In genomic region chr15:84947947-84948830, GRCh38 we compare ENCODE assay signal across 14 cellular contexts. TPM values are rescaled to one million over a fixed set of nuclear protein-coding genes. Genes with fewer than 3 reads are reported as not detected.
DNase-seq lines count a peak whose midpoint lies in the region; ATAC-seq and TF ChIP-seq lines count a peak whose summit lies in the region.
"Had no signal": no experiment of that assay in that cellular context is flagged by ENCODE, and none has a peak within 500 bp of the region (broad histone marks: within the 10 kb centered on the region; RNA-seq: fewer than 3 reads in every experiment).

No MANE protein-coding gene starts in this region.

- no peak overlapping the region for H2AFZ ChIP-seq in HCT116 (ENCODE audit: low read depth, low read length, poor library complexity, severe bottlenecking)

- CTCF ChIA-PET in HCT116 (lab: Charles Lee): interaction anchor here (2.4 kb wide), 1 partner anchor 13 kb away, joined by 5 read pairs; no protein-coding TSS in a partner anchor

- H3K27ac ChIP-seq in HCT116 (ENCODE audit: low read depth, low read length): no peak overlapping the region

- H3K4me1 ChIP-seq in HCT116 (ENCODE audit: control insufficient read depth in 1 of 2, insufficient read depth in 2 of 2, low read length in 2 of 2): peaks cover 0 to 8% of the 10 kb centered on the region in 2 experiments; a peak in 2 of 4 replicates

- TF ChIP-seq RAD21 in HCT116 (IDR thresholded peaks at IDR 0.05; ENCODE audit: low read depth): no peak

- H3K4me3 ChIP-seq in HCT116 (replicated peaks in 1 of 2; ENCODE audit: low read depth in 1 of 2, low read length in 2 of 2) (no peak overlapping the region), astrocyte of the cerebellum (ENCODE audit: low read depth, low read length) (no peak overlapping the region)
- H3K4me3 ChIP-seq: gastrocnemius medialis had no signal

- RAD21 ChIA-PET in HCT116 (lab: Charles Lee; ENCODE audit: low non-redundant PET in 1 of 2, low total read pairs in 2 of 2, uncharacterized antibody in 2 of 2, unreplicated experiment in 2 of 2): interaction anchor here in 1 of 2 experiments (0.5 kb wide), 1 partner anchor 361 kb away, joined by 4 read pairs; no protein-coding TSS in a partner anchor

- H3K79me2 ChIP-seq in HCT116 (ENCODE audit: insufficient read depth, low read length): no peaks in the 10 kb centered on the region

- no peaks in the 10 kb centered on the region for H4K20me1 ChIP-seq in HCT116 (ENCODE audit: insufficient read depth)

- POLR2A ChIA-PET in HCT116 (lab: Charles Lee): no interaction called here

- no peaks in the 10 kb centered on the region for H3K9me2 ChIP-seq in HCT116 (ENCODE audit: insufficient read depth)

- no peak for TF ChIP-seq POLR2A in HCT116 (IDR thresholded peaks at IDR 0.05; ENCODE audit: borderline replicate concordance, extremely low read depth, insufficient read depth, insufficient read length)

- no TSS peak for BruUV-seq in HCT116 (replicated peaks; lab: Mats Ljungman, UMichigan)

- in situ Hi-C loops in astrocyte of the cerebellum (cut with HindIII; ENCODE audit: low sequenced_read_pairs): no loop called here
- in situ Hi-C loops in ACHN (cut with HindIII; ENCODE audit: low pct_ligation_motif_present, low pct_unique_long_range_greater_than_20kb, low sequenced_read_pairs): no loop called here

- DNase-seq in HCT116 (ENCODE audit: low read depth, low spot score): no peak
- peak; percentile 94 for DNase-seq in astrocyte of the cerebellum (ENCODE audit: low read depth)
- peak; percentile 51 for DNase-seq in left cardiac atrium
- DNase-seq in stromal cell of bone marrow (ENCODE audit: low read depth): peak; percentile 99
- DNase-seq in activated CD4-positive, alpha-beta T cell treated with anti-CD3 and anti-CD28 coated beads, Interleukin-2, amount 50 U/mL, for 1 hour: no peak
- no peak for DNase-seq in activated CD4-positive, alpha-beta T cell treated with anti-CD3 and anti-CD28 coated beads, Interleukin-2, amount 50 U/mL, for 4 hours
- DNase-seq in NCI-H524 treated with DMSO at 0.1 percent for 48 hours (lab: John Stamatoyannopoulos, UW): no peak
- no peak for DNase-seq in ACHN
- DNase-seq: activated naive CD4-positive, alpha-beta T cell treated with anti-CD3 and anti-CD28 coated beads, Interleukin-2, amount 50 U/mL, for 16 hours; DND-41; naive B cell; NK-92 treated with Interleukin-12 subunit alpha and Interleukin-12 subunit beta, amount 100 ng/mL, for 24 hours had no signal

- intact Hi-C loops in HCT116 (cut with micrococcal nuclease): no loop called here
- intact Hi-C loops in left cardiac atrium (cut with DNase I): no loop called here

- peak overlapping the region; percentile 39 for H3K4me2 ChIP-seq in HCT116 (ENCODE audit: low read length)

- no peaks in the 10 kb centered on the region for H3K36me3 ChIP-seq in HCT116 (ENCODE audit: control insufficient read depth in 1 of 2, insufficient read depth in 2 of 2, low read length in 2 of 2)
- H3K36me3 ChIP-seq: gastrocnemius medialis had no signal

- H3K9me3 ChIP-seq in HCT116 (ENCODE audit: control insufficient read depth in 1 of 2, insufficient read depth in 1 of 2, low read depth in 1 of 2, low read length in 2 of 2): no peaks in the 10 kb centered on the region
- H3K9me3 ChIP-seq: gastrocnemius medialis had no signal

- TF ChIP-seq CTCF in HCT116 (IDR thresholded peaks at IDR 0.05 in 2 of 3, conservative IDR thresholded peaks at IDR 0.05 in 1 of 3; ENCODE audit: borderline replicate concordance in 1 of 3, insufficient read depth in 1 of 3, low read depth in 2 of 3, low read length in 2 of 3): no peak
- no peak for TF ChIP-seq CTCF in astrocyte of the cerebellum (IDR thresholded peaks at IDR 0.05; ENCODE audit: low read depth, low read length, missing control alignments)

- no peaks in the 10 kb centered on the region for H3K27me3 ChIP-seq in HCT116 (ENCODE audit: insufficient read depth, low read length)
- H3K27me3 ChIP-seq: gastrocnemius medialis had no signal

- H3K9ac ChIP-seq in HCT116 (ENCODE audit: low read length): no peak overlapping the region

- no peak for ATAC-seq in HCT116
- peak; percentile 77 to 85 for ATAC-seq in left cardiac atrium
- ATAC-seq: gastrocnemius medialis, WTC11 had no signal

TF ChIP-seq in HCT116, 20 proteins besides CTCF, POLR2A, EP300 and RAD21:
- no peak for TF ChIP-seq CEBPB (IDR thresholded peaks at IDR 0.05; ENCODE audit: low read depth)
- TF ChIP-seq EZH2phosphoT487 (IDR thresholded peaks at IDR 0.05; ENCODE audit: borderline replicate concordance): no peak
- TF ChIP-seq SRF (IDR thresholded peaks at IDR 0.05; ENCODE audit: low read depth): no peak
- no peak for TF ChIP-seq SP1 (IDR thresholded peaks at IDR 0.05; ENCODE audit: low read depth)
- TF ChIP-seq JUND (IDR thresholded peaks at IDR 0.05): no peak
- no peak for TF ChIP-seq YY1 (IDR thresholded peaks at IDR 0.05; ENCODE audit: extremely low read depth, insufficient replicate concordance, low read depth, low read length)

RNA-seq across cellular contexts. Expression of gene PDE8A, which starts 33.5 kb away (rescaled TPM):
- 37.8 TPM for total RNA-seq in HCT116 (2021; ENCODE audit: unreplicated experiment)
- 21.4 and 22.0 TPM in 2 replicates for polyA plus RNA-seq in HCT116 (2012)
- total RNA-seq in left cardiac atrium: 10 to 100 TPM; 21.1 to 26.3 TPM

Comparison
In these comparisons a context has a peak if more than half of its experiments do, and no peak if none do; other contexts are left out.
1. DNase-seq: peak in astrocyte of the cerebellum (single experiment), left cardiac atrium (single experiment) and stromal cell of bone marrow (single experiment); none in HCT116 (single experiment), activated CD4-positive, alpha-beta T cell treated with anti-CD3 and anti-CD28 coated beads, Interleukin-2, amount 50 U/mL, for 1 hour (single experiment), activated CD4-positive, alpha-beta T cell treated with anti-CD3 and anti-CD28 coated beads, Interleukin-2, amount 50 U/mL, for 4 hours (0 of 2), NCI-H524 treated with DMSO at 0.1 percent for 48 hours (single experiment) and ACHN (single experiment).